12 cellular contexts compared by ENCODE assay signal in the genomic region with DNA sequence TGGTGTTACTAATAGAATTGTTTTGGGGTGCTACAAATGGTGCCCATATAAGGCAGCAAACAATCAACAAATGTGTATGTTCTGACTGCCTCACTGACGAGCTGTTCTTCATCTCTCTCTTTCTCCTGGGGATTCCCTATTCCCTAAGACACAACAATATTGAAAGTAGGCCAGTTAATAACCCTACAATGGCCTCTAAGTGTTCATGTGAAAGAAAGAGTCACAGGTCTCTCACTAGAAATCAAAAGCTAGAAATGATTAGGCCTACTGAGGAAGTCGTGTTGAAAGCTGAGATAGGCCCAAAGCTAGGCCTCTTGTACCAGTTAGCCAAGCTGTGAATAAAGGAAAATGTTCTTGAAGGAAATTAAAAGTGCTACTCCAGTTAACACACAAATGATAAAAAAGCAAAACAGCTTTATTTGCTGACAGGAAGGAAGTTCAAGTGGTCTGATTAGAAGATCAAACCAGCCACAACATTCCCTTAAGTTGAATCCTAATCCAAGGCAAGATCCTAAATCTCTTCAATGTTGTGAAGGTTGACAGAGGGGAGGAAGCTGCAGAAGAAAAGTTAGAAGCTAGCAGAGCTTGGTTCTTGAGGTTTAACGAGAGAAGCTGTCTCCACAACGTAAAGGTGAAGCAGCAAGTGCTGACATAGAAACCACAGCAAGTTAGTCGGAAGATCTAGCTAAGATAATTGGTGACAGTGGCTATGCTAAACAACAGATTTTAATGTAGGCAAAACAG. TPM values are rescaled to one million over a fixed set of nuclear protein-coding genes. Genes with fewer than 3 reads are reported as not detected.
A peak's percentile ranks its signal among the peaks of the same experiment; 100 is the strongest.
DNase-seq lines count a peak whose midpoint lies in the region; ATAC-seq and TF ChIP-seq lines count a peak whose summit lies in the region.
"Had no signal": no experiment of that assay in that cellular context is flagged by ENCODE, and none has a peak within 500 bp of the region (broad histone marks: within the 10 kb centered on the region; RNA-seq: fewer than 3 reads in every experiment).

No MANE protein-coding gene starts in this region.

- peaks cover 57% of the 10 kb centered on the region for H3K4me1 Mint-ChIP-seq in CD14-positive monocyte
- peaks cover 57% of the 10 kb centered on the region for H3K4me1 Mint-ChIP-seq in activated naive CD8-positive, alpha-beta T cell (ENCODE audit: low read depth)
- peaks cover 52 to 87% (median 77%) of the 10 kb centered on the region in 7 donors for H3K4me1 Mint-ChIP-seq in naive thymus-derived CD4-positive, alpha-beta T cell

- H3K36me3 Mint-ChIP-seq in CD14-positive monocyte: peaks cover 11 to 16% of the 10 kb centered on the region in 2 donors
- peaks cover 3% of the 10 kb centered on the region for H3K36me3 Mint-ChIP-seq in activated naive CD8-positive, alpha-beta T cell
- peaks cover 0 to 13% (median 3%) of the 10 kb centered on the region in 5 donors for H3K36me3 Mint-ChIP-seq in naive thymus-derived CD4-positive, alpha-beta T cell

- H3K4me3 Mint-ChIP-seq in CD14-positive monocyte: no peak overlapping the region
- peak overlapping the region; percentile 80 for H3K4me3 Mint-ChIP-seq in activated naive CD8-positive, alpha-beta T cell
- H3K4me3 Mint-ChIP-seq in naive thymus-derived CD4-positive, alpha-beta T cell: peak overlapping the region; percentile 48 to 79 (median 57)

- no peaks in the 10 kb centered on the region for H3K9me3 Mint-ChIP-seq in CD14-positive monocyte
- no peaks in the 10 kb centered on the region for H3K9me3 Mint-ChIP-seq in activated naive CD8-positive, alpha-beta T cell (ENCODE audit: low read depth)
- H3K9me3 Mint-ChIP-seq in naive thymus-derived CD4-positive, alpha-beta T cell: no peaks in the 10 kb centered on the region

- ATAC-seq in HG02610 (IDR thresholded peaks at IDR 0.05; ENCODE audit: unreplicated experiment): peak; percentile 60
- ATAC-seq in naive thymus-derived CD4-positive, alpha-beta T cell: peak; percentile 71
- ATAC-seq in HG02759 (IDR thresholded peaks at IDR 0.05; ENCODE audit: unreplicated experiment): no peak
- ATAC-seq: mucosa of descending colon had no signal

- peak overlapping the region; percentile 3 for H3K4me3 ChIP-seq in naive thymus-derived CD4-positive, alpha-beta T cell (ENCODE audit: low read length)
- H3K4me3 ChIP-seq: mucosa of descending colon, SJSA1 had no signal

- H3K9me3 ChIP-seq in naive thymus-derived CD4-positive, alpha-beta T cell (ENCODE audit: control insufficient read depth in 2 of 3, low read length in 3 of 3): no peaks in the 10 kb centered on the region
- H3K9me3 ChIP-seq: mucosa of descending colon, SJSA1 had no signal

- peaks cover 51 to 79% of the 10 kb centered on the region in 2 donors for H3K4me1 ChIP-seq in naive thymus-derived CD4-positive, alpha-beta T cell (ENCODE audit: control insufficient read depth in 2 of 2, insufficient read depth in 2 of 2, low read length in 2 of 2)

- POLR2A ChIA-PET in naive thymus-derived CD4-positive, alpha-beta T cell (lab: Charles Lee): interaction anchor here (0.5 to 3.3 kb wide), 9 partner anchors 8 to 136 kb away, joined by 3 to 31 read pairs (median 4); partner anchors contain the start of genes ATP2B4 and LAX1

- peak overlapping the region; percentile 70 for H3K27ac ChIP-seq in naive thymus-derived CD4-positive, alpha-beta T cell (ENCODE audit: low read depth, low read length)
- no peak overlapping the region for H3K27ac ChIP-seq in caudate nucleus (ENCODE audit: low read depth, low read length)
- H3K27ac ChIP-seq: SJSA1 had no signal

- no peaks in the 10 kb centered on the region for H3K27me3 ChIP-seq in naive thymus-derived CD4-positive, alpha-beta T cell (ENCODE audit: control insufficient read depth in 2 of 2, insufficient read depth in 2 of 2, low read length in 2 of 2)
- H3K27me3 ChIP-seq: SJSA1 had no signal

- DNase-seq in CD14-positive monocyte (ENCODE audit: low spot score) (no peak), GM20000 (ENCODE audit: low spot score) (no peak), caudate nucleus (lab: John Stamatoyannopoulos, UW) (no peak), NCI-H446 (lab: John Stamatoyannopoulos, UW) (no peak)
- DNase-seq in naive thymus-derived CD4-positive, alpha-beta T cell: peak in 7 of 9 donors; percentile 34 to 68 (median 54)
- DNase-seq: activated effector memory CD4-positive, alpha-beta T cell treated with anti-CD3 and anti-CD28 coated beads, Interleukin-2, amount 50 U/mL, for 16 hours; mucosa of descending colon; NCI-H2171 treated with DMSO at 0.1 percent for 48 hours had no signal

- TF ChIP-seq CTCF in CD14-positive monocyte (IDR thresholded peaks at IDR 0.05) (no peak), GM20000 (IDR thresholded peaks at IDR 0.05; ENCODE audit: extremely low read depth, missing control alignments) (no peak)

- H3K27me3 Mint-ChIP-seq in CD14-positive monocyte (ENCODE audit: low read depth in 3 of 3): peaks cover 2 to 4% (median 3%) of the 10 kb centered on the region in 3 donors
- no peaks in the 10 kb centered on the region for H3K27me3 Mint-ChIP-seq in activated naive CD8-positive, alpha-beta T cell
- H3K27me3 Mint-ChIP-seq in naive thymus-derived CD4-positive, alpha-beta T cell: no peaks in the 10 kb centered on the region

- H3K27ac Mint-ChIP-seq in CD14-positive monocyte: peak overlapping the region in 4 of 7 donors; percentile 50 to 76 (median 57)
- peak overlapping the region; percentile 96 for H3K27ac Mint-ChIP-seq in activated naive CD8-positive, alpha-beta T cell
- peak overlapping the region; percentile 83 to 95 (median 93) for H3K27ac Mint-ChIP-seq in naive thymus-derived CD4-positive, alpha-beta T cell

- H3K36me3 ChIP-seq in naive thymus-derived CD4-positive, alpha-beta T cell (ENCODE audit: control insufficient read depth in 2 of 3, insufficient read depth in 3 of 3, low read length in 3 of 3): no peaks in the 10 kb centered on the region

- intact Hi-C loops in CD14-positive monocyte (cut with micrococcal nuclease): no loop called here
- intact Hi-C loops in naive thymus-derived CD4-positive, alpha-beta T cell (cut with micrococcal nuclease): loop anchor here (1.0 to 5.0 kb wide), 6 partner anchors 10 to 366 kb away; partner anchors contain the start of gene ATP2B4 (in 1 of the 2)

- CTCF ChIA-PET in naive thymus-derived CD4-positive, alpha-beta T cell (lab: Charles Lee): interaction anchor here (0.6 to 2.3 kb wide), 12 partner anchors 13 to 364 kb away, joined by 3 to 23 read pairs (median 3); partner anchors contain the start of genes ATP2B4 and LAX1

RNA-seq across cellular contexts. Expression of gene ATP2B4, which starts 26.3 kb away (rescaled TPM):
- 10 to 100 TPM in 1 of 2 donors, 1 to 10 TPM in 1; 7.8 to 13.2 TPM for polyA plus RNA-seq in CD14-positive monocyte
- 10 to 100 TPM; 29.8 to 84.0 (median 59.9) TPM for total RNA-seq in naive thymus-derived CD4-positive, alpha-beta T cell
- 10 to 100 TPM; 10.2 to 11.7 TPM for polyA plus RNA-seq in naive thymus-derived CD4-positive, alpha-beta T cell

Comparison
In these comparisons a context has a peak if more than half of its experiments do, and no peak if none do; other contexts are left out.
1. DNase-seq: peak in naive thymus-derived CD4-positive, alpha-beta T cell (7 of 9); none in CD14-positive monocyte (single experiment), GM20000 (single experiment), caudate nucleus (0 of 61) and NCI-H446 (0 of 2).
2. H3K4me3 Mint-ChIP-seq: peak in activated naive CD8-positive, alpha-beta T cell (single experiment) and naive thymus-derived CD4-positive, alpha-beta T cell (10 of 10); none in CD14-positive monocyte (0 of 2).
3. intact Hi-C loops: an anchor here in naive thymus-derived CD4-positive, alpha-beta T cell (1.0 to 5.0 kb wide); none called in CD14-positive monocyte.
4. Peak in every context shown above with its lines, with median percentiles within 50 percentile points of each other: H3K27ac Mint-ChIP-seq.